18 cellular contexts compared by ENCODE assay signal in genomic region chr4:185835814-185836213, GRCh38. TPM values are rescaled to one million over a fixed set of nuclear protein-coding genes. Genes with fewer than 3 reads are reported as not detected.
A peak's percentile ranks its signal among the peaks of the same experiment; 100 is the strongest.
DNase-seq lines count a peak whose midpoint lies in the region; ATAC-seq, FAIRE-seq and TF ChIP-seq lines count a peak whose summit lies in the region.
"Had no signal": no experiment of that assay in that cellular context is flagged by ENCODE, and none has a peak within 500 bp of the region (broad histone marks: within the 10 kb centered on the region; RNA-seq: fewer than 3 reads in every experiment).

No MANE protein-coding gene starts in this region.

- no peaks in the 10 kb centered on the region for H3K27me3 ChIP-seq in right atrium auricular region
- no peaks in the 10 kb centered on the region for H3K27me3 ChIP-seq in body of pancreas
- H3K27me3 ChIP-seq in neural progenitor cell = no peaks in the 10 kb centered on the region

- H3K9me3 ChIP-seq in right atrium auricular region = no peaks in the 10 kb centered on the region
- H3K9me3 ChIP-seq in body of pancreas = no peaks in the 10 kb centered on the region
- no peaks in the 10 kb centered on the region for H3K9me3 ChIP-seq in neural progenitor cell (ENCODE audit: low read depth)
- H3K9me3 ChIP-seq: A549 had no signal

- ATAC-seq in left ventricle myocardium superior (no peak), body of pancreas (no peak)
- ATAC-seq: A549, GM12878 had no signal

- H3K27ac Mint-ChIP-seq in neural progenitor cell (peak overlapping the region; percentile 95), HFFc6 (no peak overlapping the region)

- H3K36me3 ChIP-seq in right atrium auricular region (no peaks in the 10 kb centered on the region), body of pancreas (replicated peaks in 1 of 2; ENCODE audit: insufficient read depth in 1 of 2, low read depth in 2 of 2) (no peaks in the 10 kb centered on the region), neural progenitor cell (no peaks in the 10 kb centered on the region)

- no peaks in the 10 kb centered on the region for H4K20me1 ChIP-seq in neural progenitor cell (ENCODE audit: low read depth)

- H3K79me2 ChIP-seq in neural progenitor cell (ENCODE audit: low read depth) = no peaks in the 10 kb centered on the region

- H3K4me3 ChIP-seq in right atrium auricular region (no peak overlapping the region), body of pancreas (no peak overlapping the region), neural progenitor cell (no peak overlapping the region)
- H3K4me3 ChIP-seq: A549, GM12878, SK-N-MC had no signal

- TF ChIP-seq CTCF in right atrium auricular region (IDR thresholded peaks at IDR 0.05) (no peak), body of pancreas (IDR thresholded peaks at IDR 0.05) (no peak), neural progenitor cell (IDR thresholded peaks at IDR 0.05) (no peak), HFFc6 (IDR thresholded peaks at IDR 0.05) (no peak), GM10266 (IDR thresholded peaks at IDR 0.05; ENCODE audit: control insufficient read depth, insufficient read depth, low read depth, missing control alignments) (no peak)

- DNase-seq in right atrium auricular region (ENCODE audit: low spot score) (no peak), left ventricle myocardium superior (no peak), body of pancreas (no peak), neural progenitor cell (ENCODE audit: low spot score) (no peak), SK-N-DZ (ENCODE audit: low spot score) (no peak), HFFc6 (no peak), RCC 7860 (ENCODE audit: low spot score) (no peak), GM10266 (ENCODE audit: extremely low spot score) (no peak)
- DNase-seq: MV-4-11, NCI-H1417 treated with DMSO at 0.1 percent for 48 hours, NCI-H2081 treated with DMSO at 0.1 percent for 48 hours, NCI-H524 had no signal

- FAIRE-seq in RCC 7860 (lab: Jason Lieb, UNC) = no peak
- FAIRE-seq: A549, GM12878, GM18507, GM19239 had no signal

- H3K27me3 Mint-ChIP-seq in neural progenitor cell (ENCODE audit: insufficient read depth, low read depth) = peaks cover 4% of the 10 kb centered on the region
- H3K27me3 Mint-ChIP-seq in HFFc6 (ENCODE audit: insufficient read depth) = peaks cover 3% of the 10 kb centered on the region

- no peak overlapping the region for H2AFZ ChIP-seq in neural progenitor cell (replicated peaks)

- H3K27ac ChIP-seq in right atrium auricular region = peak overlapping the region; percentile 78 to 91
- H3K27ac ChIP-seq in body of pancreas = peak overlapping the region; percentile 65 to 86 (median 75)
- no peak overlapping the region for H3K27ac ChIP-seq in neural progenitor cell
- H3K27ac ChIP-seq: RWPE1, SK-N-MC had no signal

- H3K4me2 ChIP-seq in neural progenitor cell = peak overlapping the region; percentile 22
- H3K4me2 ChIP-seq: A549 had no signal

- H3F3A ChIP-seq in neural progenitor cell (ENCODE audit: low read depth) = peaks cover 57% of the 10 kb centered on the region

- H3K4me1 Mint-ChIP-seq in neural progenitor cell (peaks cover 13% of the 10 kb centered on the region), HFFc6 (ENCODE audit: low read depth) (no peaks in the 10 kb centered on the region)

- H3K36me3 Mint-ChIP-seq in neural progenitor cell (peaks cover 3% of the 10 kb centered on the region), HFFc6 (ENCODE audit: low read depth) (no peaks in the 10 kb centered on the region)

- H3K4me1 ChIP-seq in right atrium auricular region (peaks cover 0 to 50% of the 10 kb centered on the region in 2 donors), body of pancreas (peaks cover 93% of the 10 kb centered on the region), neural progenitor cell (peaks cover 72% of the 10 kb centered on the region)

- peaks cover 4% of the 10 kb centered on the region for H3K9me3 Mint-ChIP-seq in neural progenitor cell
- no peaks in the 10 kb centered on the region for H3K9me3 Mint-ChIP-seq in HFFc6

- TF ChIP-seq POLR2A in body of pancreas (IDR thresholded peaks at IDR 0.05) = no peak

- WGBS in body of pancreas, 2 donors = 58 to 59% methylated on average over 6 of the region's 6 CpGs

- intact Hi-C loops in left ventricle myocardium superior (cut with micrococcal nuclease) = no loop called here
- intact Hi-C loops in body of pancreas (cut with DNase I) = no loop called here

- peak overlapping the region; percentile 17 for H3K4me3 Mint-ChIP-seq in neural progenitor cell
- no peak overlapping the region for H3K4me3 Mint-ChIP-seq in HFFc6

- no peak overlapping the region for H3K9ac ChIP-seq in neural progenitor cell

RNA-seq across cellular contexts. Expression of gene SORBS2, which starts 23.8 kb away (rescaled TPM):
- total RNA-seq in right atrium auricular region = 100 to 1,000 TPM; 530 to 741 TPM
- total RNA-seq in left ventricle myocardium superior = 911 TPM
- total RNA-seq in body of pancreas = 100 to 1,000 TPM; 210 to 218 TPM
- total RNA-seq in neural progenitor cell (ENCODE audit: low replicate concordance) = 13.5 and 15.7 TPM in 2 replicates
- polyA plus RNA-seq in SK-N-DZ (2014; cell fraction: cytosol; rRNA removed) = not detected in 2 replicates
- not detected in 2 replicates for polyA plus RNA-seq in SK-N-DZ (2014; cell fraction: nucleus; rRNA removed)
- 1 to 10 TPM in 2 of 6 experiments, under 1 TPM in 4; 0.48 to 3.6 (median 0.72) TPM for total RNA-seq in HFFc6 (2021; fragmentation: NEBNext Ultra II Directional; extraction: Animal tissue kit (Norgen Biotek cat#: 25700))

Comparison
In these comparisons a context has a peak if more than half of its experiments do, and no peak if none do; other contexts are left out.
1. RNA of gene SORBS2, which starts 23.8 kb away (total RNA-seq): 911 TPM in left ventricle myocardium superior (single experiment), 530 to 741 TPM in right atrium auricular region and 210 to 218 TPM in body of pancreas; 13.5 to 15.7 TPM in neural progenitor cell and 0.48 to 3.6 TPM in HFFc6; every median in the first group is over 10 times any median in the second.